In genomic region chr3:114809668-114810413, GRCh38 we compare ENCODE assay signal across 8 cellular contexts.
DNase-seq lines count a peak whose midpoint lies in the region; ATAC-seq and TF ChIP-seq lines count a peak whose summit lies in the region.

No MANE protein-coding gene starts in this region.

- H3K9me3 ChIP-seq in mammary epithelial cell (replicated peaks; ENCODE audit: insufficient read depth, low read length), result no peaks in the 10 kb centered on the region

- H3K79me2 ChIP-seq in ACC112 (ENCODE audit: control insufficient read depth, insufficient read depth, low read length, unreplicated experiment) (no peaks in the 10 kb centered on the region), mammary epithelial cell (ENCODE audit: insufficient read depth, low read length) (no peaks in the 10 kb centered on the region)

- H3K27ac ChIP-seq in ACC112 (ENCODE audit: low read depth, low read length) (no peak overlapping the region), mammary epithelial cell (ENCODE audit: insufficient read depth, low read depth, low read length) (no peak overlapping the region)

- no peaks in the 10 kb centered on the region for H4K20me1 ChIP-seq in mammary epithelial cell (ENCODE audit: insufficient read depth, low read length)

- dilution Hi-C loops in mammary epithelial cell (cut with HindIII; ENCODE audit: low sequenced_read_pairs), result no loop called here

- H3K9ac ChIP-seq in mammary epithelial cell (ENCODE audit: insufficient read depth, low read length), result no peak overlapping the region

- no TSS peak for BruUV-seq in mammary epithelial cell (replicated peaks; lab: Mats Ljungman, UMichigan)

- ATAC-seq in GM19043 (IDR thresholded peaks at IDR 0.05; ENCODE audit: low read depth, unreplicated experiment) (peak; percentile 99), HG03097 (IDR thresholded peaks at IDR 0.05; ENCODE audit: low FRiP score, unreplicated experiment) (peak; percentile 98)

- DNase-seq in mammary epithelial cell, result peak; percentile 5
- DNase-seq in HK-2 (ENCODE audit: unreplicated experiment), result no peak
- DNase-seq in posterior cingulate gyrus, result no peak
- no peak for DNase-seq in RKO (ENCODE audit: low spot score)
- no peak for DNase-seq in activated CD4-positive, alpha-beta T cell treated with anti-CD3 and anti-CD28 coated beads, Interleukin-2, amount 50 U/mL, for 1 hour

- H3K36me3 ChIP-seq in ACC112 (ENCODE audit: insufficient read depth, low read length) (no peaks in the 10 kb centered on the region), mammary epithelial cell (ENCODE audit: insufficient read depth, low read length) (no peaks in the 10 kb centered on the region)

- H3K4me1 ChIP-seq in ACC112 (ENCODE audit: control insufficient read depth, insufficient read depth, low read length, unreplicated experiment) (no peaks in the 10 kb centered on the region), mammary epithelial cell (ENCODE audit: insufficient read depth, low read length) (no peaks in the 10 kb centered on the region)

- no peak for TF ChIP-seq CTCF in mammary epithelial cell (conservative IDR thresholded peaks at IDR 0.05 in 1 of 2, IDR thresholded peaks at IDR 0.05 in 1 of 2; ENCODE audit: extremely low read depth in 1 of 2, insufficient read depth in 1 of 2, low read depth in 1 of 2, low read length in 2 of 2)

- peak overlapping the region; percentile 6 for H2AFZ ChIP-seq in ACC112 (ENCODE audit: low read length, unreplicated experiment)
- no peak overlapping the region for H2AFZ ChIP-seq in mammary epithelial cell (ENCODE audit: low read depth, low read length)

- intact Hi-C loops in mammary epithelial cell (cut with micrococcal nuclease) (no loop called here), posterior cingulate gyrus (cut with DNase I) (no loop called here)

- CTCF ChIA-PET in mammary epithelial cell (lab: Charles Lee; ENCODE audit: low non-redundant PET), result no interaction called here

- peak overlapping the region; percentile 45; the same call in 1 of the 2 replicates for H3K4me3 ChIP-seq in ACC112 (ENCODE audit: low read depth, low read length)
- H3K4me3 ChIP-seq in mammary epithelial cell (replicated peaks in 1 of 3; ENCODE audit: insufficient read depth in 1 of 3, low read depth in 2 of 3, low read length in 3 of 3), result no peak overlapping the region

- H3K4me2 ChIP-seq in mammary epithelial cell (ENCODE audit: insufficient read depth, low read depth, low read length), result no peak overlapping the region

- H3K27me3 ChIP-seq in ACC112 (ENCODE audit: insufficient read depth, low read length), result no peaks in the 10 kb centered on the region
- H3K27me3 ChIP-seq in mammary epithelial cell (ENCODE audit: insufficient read depth, low read length), result no peaks in the 10 kb centered on the region

- 84% methylated on average over 4 of the region's 5 CpGs for WGBS in mammary epithelial cell (ENCODE audit: low coverage, missing lambda C conversion rate)

- in situ Hi-C loops in mammary epithelial cell (cut with MboI; ENCODE audit: low sequenced_read_pairs in 2 of 2), result no loop called here
